Comparison of ENCODE assay signal across 10 cellular contexts in the genomic region with DNA sequence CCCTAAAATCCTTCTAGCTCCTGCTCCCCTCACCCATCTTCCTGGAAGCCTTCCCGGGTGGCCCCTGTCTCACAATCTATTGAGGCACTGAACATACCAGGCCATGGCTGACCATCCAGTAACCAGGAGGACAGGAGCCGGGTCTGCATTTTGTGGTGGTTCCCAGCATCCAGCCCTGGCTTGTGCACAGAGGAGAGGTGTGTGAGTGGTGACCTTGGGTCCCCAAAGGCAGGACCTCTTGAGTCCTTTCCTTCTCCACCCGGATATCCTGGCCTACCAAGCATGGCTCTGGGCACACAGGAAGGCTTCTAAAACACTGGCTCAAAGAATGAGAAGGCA. TPM values are rescaled to one million over a fixed set of nuclear protein-coding genes. Genes with fewer than 3 reads are reported as not detected.
DNase-seq lines count a peak whose midpoint lies in the region; FAIRE-seq lines count a peak whose summit lies in the region.
"Had no signal": no experiment of that assay in that cellular context is flagged by ENCODE, and none has a peak within 500 bp of the region (broad histone marks: within the 10 kb centered on the region; RNA-seq: fewer than 3 reads in every experiment).

No MANE protein-coding gene starts in this region.

- H3K36me3 Mint-ChIP-seq in T-helper 1 cell treated with Interleukin-12 subunit alpha and Interleukin-12 subunit beta and Interleukin-4 antibody, amounts not matched to agents 30 μg/mL and 1 μg/mL, for 36 hours (ENCODE audit: low read depth), result peaks cover 54% of the 10 kb centered on the region
- peaks cover 69% of the 10 kb centered on the region for H3K36me3 Mint-ChIP-seq in activated CD4-positive, alpha-beta memory T cell treated with anti-CD3 and anti-CD28 coated beads, Interleukin-2, amount 10 ng/mL, durations not matched to agents 7 days and 5 days (ENCODE audit: low read depth)

- H3K27ac ChIP-seq in layer of hippocampus (ENCODE audit: low read depth, low read length), result peak overlapping the region; percentile 81
- H3K27ac ChIP-seq in subcutaneous abdominal adipose tissue (ENCODE audit: low read depth, low read length), result peak overlapping the region; percentile 17

- H3K4me1 Mint-ChIP-seq in T-helper 1 cell treated with Interleukin-12 subunit alpha and Interleukin-12 subunit beta and Interleukin-4 antibody, amounts not matched to agents 30 μg/mL and 1 μg/mL, for 36 hours (ENCODE audit: low read depth), result peaks cover 69% of the 10 kb centered on the region
- peaks cover 80% of the 10 kb centered on the region for H3K4me1 Mint-ChIP-seq in activated CD4-positive, alpha-beta memory T cell treated with anti-CD3 and anti-CD28 coated beads, Interleukin-2, amount 10 ng/mL, durations not matched to agents 7 days and 5 days

- DNase-seq in T-helper 1 cell (no peak), NCI-H526 treated with DMSO at 0.1 percent for 48 hours (lab: John Stamatoyannopoulos, UW) (no peak), urothelium cell line (ENCODE audit: low spot score) (no peak)
- no peak for DNase-seq in activated CD4-positive, alpha-beta memory T cell treated with anti-CD3 and anti-CD28 coated beads, Interleukin-2, amount 10 ng/mL, durations not matched to agents 7 days and 5 days
- no peak for DNase-seq in activated effector memory CD4-positive, alpha-beta T cell treated with Interleukin-2 at 50 U/mL for 16 hours
- DNase-seq: NCI-H1048 had no signal

- H3K27me3 Mint-ChIP-seq in T-helper 1 cell treated with Interleukin-12 subunit alpha and Interleukin-12 subunit beta and Interleukin-4 antibody, amounts not matched to agents 30 μg/mL and 1 μg/mL, for 36 hours (ENCODE audit: low read depth), result no peaks in the 10 kb centered on the region
- no peaks in the 10 kb centered on the region for H3K27me3 Mint-ChIP-seq in activated CD4-positive, alpha-beta memory T cell treated with anti-CD3 and anti-CD28 coated beads, Interleukin-2, amount 10 ng/mL, durations not matched to agents 7 days and 5 days

- H3K4me1 ChIP-seq in subcutaneous abdominal adipose tissue (ENCODE audit: control insufficient read depth in 5 of 5, insufficient read depth in 5 of 5, low read length in 5 of 5), result peaks cover 27 to 89% (median 85%) of the 10 kb centered on the region in 5 donors

- CTCF ChIA-PET in activated CD4-positive, alpha-beta memory T cell treated with anti-CD3 and anti-CD28 coated beads, Interleukin-2, amount 10 ng/mL, durations not matched to agents 7 days and 5 days (lab: Charles Lee), result interaction anchor here (1.7 to 38.3 kb wide), 4 partner anchors 6 to 158 kb away, joined by 5 to 1235 read pairs (median 628); partner anchors contain the start of genes CSK, LMAN1L and ULK3

- no peaks in the 10 kb centered on the region for H3K27me3 ChIP-seq in layer of hippocampus (ENCODE audit: control insufficient read depth, insufficient read depth, low read length)
- no peaks in the 10 kb centered on the region for H3K27me3 ChIP-seq in subcutaneous abdominal adipose tissue (ENCODE audit: control insufficient read depth in 5 of 5, insufficient read depth in 4 of 5, low read length in 5 of 5)

- H3K9me3 Mint-ChIP-seq in T-helper 1 cell treated with Interleukin-12 subunit alpha and Interleukin-12 subunit beta and Interleukin-4 antibody, amounts not matched to agents 30 μg/mL and 1 μg/mL, for 36 hours, result no peaks in the 10 kb centered on the region
- H3K9me3 Mint-ChIP-seq in activated CD4-positive, alpha-beta memory T cell treated with anti-CD3 and anti-CD28 coated beads, Interleukin-2, amount 10 ng/mL, durations not matched to agents 7 days and 5 days, result no peaks in the 10 kb centered on the region

- peaks cover 0 to 3% (median 0%) of the 10 kb centered on the region in 5 donors for H3K36me3 ChIP-seq in subcutaneous abdominal adipose tissue (ENCODE audit: control insufficient read depth in 5 of 5, insufficient read depth in 5 of 5, low read length in 5 of 5)

- peak overlapping the region; percentile 17 to 63 (median 49) for H3K9ac ChIP-seq in subcutaneous abdominal adipose tissue (ENCODE audit: low read length in 5 of 5)

- H3K4me3 Mint-ChIP-seq in T-helper 1 cell treated with Interleukin-12 subunit alpha and Interleukin-12 subunit beta and Interleukin-4 antibody, amounts not matched to agents 30 μg/mL and 1 μg/mL, for 36 hours, result peak overlapping the region; percentile 93
- peak overlapping the region; percentile 85 for H3K4me3 Mint-ChIP-seq in activated CD4-positive, alpha-beta memory T cell treated with anti-CD3 and anti-CD28 coated beads, Interleukin-2, amount 10 ng/mL, durations not matched to agents 7 days and 5 days

- no peaks in the 10 kb centered on the region for H3K9me3 ChIP-seq in subcutaneous abdominal adipose tissue (ENCODE audit: control insufficient read depth in 5 of 5, low read length in 5 of 5)

- POLR2A ChIA-PET in activated CD4-positive, alpha-beta memory T cell treated with anti-CD3 and anti-CD28 coated beads, Interleukin-2, amount 10 ng/mL, durations not matched to agents 7 days and 5 days (lab: Charles Lee), result interaction anchor here (1.0 to 35.1 kb wide), 5 partner anchors 6 to 173 kb away, joined by 3 to 1214 read pairs (median 7); partner anchors contain the start of genes CLK3, CSK and LMAN1L

- FAIRE-seq in urothelium cell line (lab: Jason Lieb, UNC), result no peak

- H3K27ac Mint-ChIP-seq in T-helper 1 cell treated with Interleukin-12 subunit alpha and Interleukin-12 subunit beta and Interleukin-4 antibody, amounts not matched to agents 30 μg/mL and 1 μg/mL, for 36 hours, result peak overlapping the region; percentile 99
- H3K27ac Mint-ChIP-seq in activated CD4-positive, alpha-beta memory T cell treated with anti-CD3 and anti-CD28 coated beads, Interleukin-2, amount 10 ng/mL, durations not matched to agents 7 days and 5 days, result peak overlapping the region; percentile 97

- peak overlapping the region in 3 of 5 donors; percentile 7 to 45 (median 8) for H3K4me3 ChIP-seq in subcutaneous abdominal adipose tissue (ENCODE audit: low read depth in 1 of 5, low read length in 5 of 5)

RNA-seq across cellular contexts. Expression of gene CSK, which starts 7.8 kb away (rescaled TPM):
- 100 to 1,000 TPM; 330 to 341 TPM for total RNA-seq in activated CD4-positive, alpha-beta memory T cell treated with anti-CD3 and anti-CD28 coated beads, Interleukin-2, amount 10 ng/mL, durations not matched to agents 7 days and 5 days

RNA-seq across cellular contexts. Expression of gene LMAN1L, which starts 22.9 kb away (rescaled TPM):
- under 1 TPM; 0.48 to 0.63 TPM for total RNA-seq in activated CD4-positive, alpha-beta memory T cell treated with anti-CD3 and anti-CD28 coated beads, Interleukin-2, amount 10 ng/mL, durations not matched to agents 7 days and 5 days
- total RNA-seq: A172 had no signal

RNA-seq across cellular contexts. Expression of gene CPLX3, which starts 36.7 kb away (rescaled TPM):
- under 1 TPM in 1 of 2 experiments, not detected in 1; 0.18 TPM for total RNA-seq in activated CD4-positive, alpha-beta memory T cell treated with anti-CD3 and anti-CD28 coated beads, Interleukin-2, amount 10 ng/mL, durations not matched to agents 7 days and 5 days
- total RNA-seq: A172 had no signal

RNA-seq across cellular contexts. Expression of gene CYP1A2, which starts 41.1 kb away (rescaled TPM):
- not detected for total RNA-seq in activated CD4-positive, alpha-beta memory T cell treated with anti-CD3 and anti-CD28 coated beads, Interleukin-2, amount 10 ng/mL, durations not matched to agents 7 days and 5 days
- total RNA-seq: A172 had no signal

RNA-seq across cellular contexts. Expression of gene ULK3, which starts 53.2 kb away (rescaled TPM):
- 10 to 100 TPM; 74.9 to 84.2 TPM for total RNA-seq in activated CD4-positive, alpha-beta memory T cell treated with anti-CD3 and anti-CD28 coated beads, Interleukin-2, amount 10 ng/mL, durations not matched to agents 7 days and 5 days
